ENCODE assay signal across 8 cellular contexts in genomic region chr11:65425971-65426838, GRCh38. TPM values are rescaled to one million over a fixed set of nuclear protein-coding genes. Genes with fewer than 3 reads are reported as not detected.
DNase-seq lines count a peak whose midpoint lies in the region; ATAC-seq and TF ChIP-seq lines count a peak whose summit lies in the region.

No MANE protein-coding gene starts in this region.

- H3K9me3 Mint-ChIP-seq in Caco-2 (ENCODE audit: unreplicated experiment) (no peaks in the 10 kb centered on the region), HFFc6 (peaks cover 89% of the 10 kb centered on the region)

- no peak for TF ChIP-seq CTCF in Caco-2 (IDR thresholded peaks at IDR 0.05; ENCODE audit: insufficient read depth in 1 of 2, low read depth in 1 of 2, low read length in 1 of 2, severe bottlenecking in 1 of 2, unreplicated experiment in 1 of 2)
- no peak for TF ChIP-seq CTCF in HFFc6 (IDR thresholded peaks at IDR 0.05)

- peak overlapping the region; percentile 92 for H3K4me3 Mint-ChIP-seq in Caco-2 (ENCODE audit: unreplicated experiment)
- peak overlapping the region; percentile 99 for H3K4me3 Mint-ChIP-seq in HFFc6

- H3K36me3 Mint-ChIP-seq in Caco-2 (ENCODE audit: insufficient read depth, unreplicated experiment) (peaks cover 95% of the 10 kb centered on the region), HFFc6 (ENCODE audit: low read depth) (peaks cover 70% of the 10 kb centered on the region)

- ATAC-seq in GM19455 (IDR thresholded peaks at IDR 0.05; ENCODE audit: unreplicated experiment) (no peak), HG03469 (IDR thresholded peaks at IDR 0.05; ENCODE audit: unreplicated experiment) (no peak)

- no peak for DNase-seq in Caco-2
- DNase-seq in HFFc6 = peak; percentile 91
- DNase-seq in SKM-1 treated with dmso at 0.1 percent for 144 hours (lab: John Stamatoyannopoulos, UW; ENCODE audit: unreplicated experiment) = peak; percentile 99
- no peak for DNase-seq in effector memory CD4-positive, alpha-beta T cell
- DNase-seq in NCI-H2171 treated with DMSO at 0.1 percent for 48 hours (lab: John Stamatoyannopoulos, UW) = no peak

- peak overlapping the region; percentile 73 for H3K4me3 ChIP-seq in Caco-2 (ENCODE audit: low read depth, low read length)
- H3K4me3 ChIP-seq in effector memory CD4-positive, alpha-beta T cell (ENCODE audit: insufficient read depth, low read depth, low read length, poor library complexity, severe bottlenecking) = peak overlapping the region; percentile 80
- H3K4me3 ChIP-seq in muscle layer of duodenum (ENCODE audit: low read depth in 1 of 2, low read length in 2 of 2) = peak overlapping the region; percentile 99 to 100

- H3K4me1 Mint-ChIP-seq in Caco-2 (ENCODE audit: low read depth, unreplicated experiment) (peaks cover 65% of the 10 kb centered on the region), HFFc6 (ENCODE audit: low read depth) (peaks cover 62% of the 10 kb centered on the region)

- H3K9me3 ChIP-seq in Caco-2 (no peaks in the 10 kb centered on the region), muscle layer of duodenum (ENCODE audit: control insufficient read depth in 1 of 2, low read length in 2 of 2) (no peaks in the 10 kb centered on the region)
- H3K9me3 ChIP-seq in effector memory CD4-positive, alpha-beta T cell (ENCODE audit: control insufficient read depth, low read length) = no peaks in the 10 kb centered on the region

- POLR2A ChIA-PET in Caco-2 (lab: Charles Lee) = interaction anchor here (1.1 to 5.7 kb wide), 2 partner anchors 63 to 72 kb away, joined by 3 to 113 read pairs; partner anchors contain the start of gene MALAT1

- H3K27me3 ChIP-seq in Caco-2 (replicated peaks; ENCODE audit: control insufficient read depth, insufficient read depth, low read length) (no peaks in the 10 kb centered on the region), muscle layer of duodenum (ENCODE audit: low read depth, low read length) (no peaks in the 10 kb centered on the region)
- no peaks in the 10 kb centered on the region for H3K27me3 ChIP-seq in effector memory CD4-positive, alpha-beta T cell (replicated peaks; ENCODE audit: control insufficient read depth, insufficient read depth, low read length, poor library complexity, severe bottlenecking)

- H3K36me3 ChIP-seq in Caco-2 (ENCODE audit: control insufficient read depth, insufficient read depth, low read length) (peaks cover 9% of the 10 kb centered on the region), muscle layer of duodenum (ENCODE audit: control insufficient read depth in 1 of 2, insufficient read depth in 2 of 2, low read length in 2 of 2) (peaks cover 33 to 63% of the 10 kb centered on the region in 2 donors)
- H3K36me3 ChIP-seq in effector memory CD4-positive, alpha-beta T cell (ENCODE audit: control insufficient read depth, insufficient read depth, low read length) = peaks cover 6% of the 10 kb centered on the region

- peak overlapping the region; percentile 95 for H3K27ac Mint-ChIP-seq in Caco-2 (ENCODE audit: unreplicated experiment)
- H3K27ac Mint-ChIP-seq in HFFc6 = peak overlapping the region; percentile 98

- CTCF ChIA-PET in Caco-2 (lab: Charles Lee) = no interaction called here

- H3K4me1 ChIP-seq in Caco-2 (peaks cover 24% of the 10 kb centered on the region), muscle layer of duodenum (ENCODE audit: control insufficient read depth in 1 of 2, insufficient read depth in 2 of 2, low read length in 2 of 2) (peaks cover 8 to 24% of the 10 kb centered on the region in 2 donors)
- peaks cover 46% of the 10 kb centered on the region for H3K4me1 ChIP-seq in effector memory CD4-positive, alpha-beta T cell (ENCODE audit: control insufficient read depth, insufficient read depth, low read length, poor library complexity, severe bottlenecking)

- peak overlapping the region; percentile 99 for H3K27ac ChIP-seq in effector memory CD4-positive, alpha-beta T cell (ENCODE audit: insufficient read depth, low read length, poor library complexity, severe bottlenecking)
- H3K27ac ChIP-seq in muscle layer of duodenum (ENCODE audit: low read length) = peak overlapping the region; percentile 100

- intact Hi-C loops in Caco-2 (cut with micrococcal nuclease; ENCODE audit: unreplicated experiment) = no loop called here

- H3K27me3 Mint-ChIP-seq in Caco-2 (ENCODE audit: insufficient read depth, unreplicated experiment) (peaks cover 5% of the 10 kb centered on the region), HFFc6 (ENCODE audit: insufficient read depth) (peaks cover 93% of the 10 kb centered on the region)

- BruUV-seq in Caco-2 (replicated peaks; lab: Mats Ljungman, UMichigan) = no TSS peak

RNA-seq across cellular contexts. Expression of gene NEAT1, which starts 3.6 kb away (rescaled TPM):
- 235 and 254 TPM in 2 replicates for total RNA-seq in Caco-2 (2022)
- total RNA-seq in HFFc6 (2021; fragmentation: NEBNext Ultra II Directional; extraction: Animal tissue kit (Norgen Biotek cat#: 25700)) = 100 to 1,000 TPM; 185 to 250 (median 213) TPM

RNA-seq across cellular contexts. Expression of gene FRMD8, which starts 39.8 kb away (rescaled TPM):
- total RNA-seq in Caco-2 (2022) = 35.1 and 38.2 TPM in 2 replicates
- total RNA-seq in HFFc6 (2021; fragmentation: NEBNext Ultra II Directional; extraction: Animal tissue kit (Norgen Biotek cat#: 25700)) = 10 to 100 TPM; 22.4 to 28.5 (median 27.1) TPM

RNA-seq across cellular contexts. Expression of gene SLC25A45, which starts 43.8 kb away (rescaled TPM):
- 8.1 and 8.5 TPM in 2 replicates for total RNA-seq in Caco-2 (2022)
- total RNA-seq in HFFc6 (2021; fragmentation: NEBNext Ultra II Directional; extraction: Animal tissue kit (Norgen Biotek cat#: 25700)) = 1 to 10 TPM; 4.9 to 8.9 (median 5.8) TPM

Comparison
In these comparisons a context has a peak if more than half of its experiments do, and no peak if none do; other contexts are left out.
1. DNase-seq: peak in HFFc6 (single experiment) and SKM-1 treated with dmso at 0.1 percent for 144 hours (single experiment); none in Caco-2 (0 of 2), effector memory CD4-positive, alpha-beta T cell (0 of 3) and NCI-H2171 treated with DMSO at 0.1 percent for 48 hours (single experiment).
2. Peak in every context shown above with its lines, with median percentiles within 50 percentile points of each other: H3K4me3 ChIP-seq.